1 cellular context compared by ENCODE assay signal in genomic region chr17:54948380-54948779, GRCh38.
A peak's percentile ranks its signal among the peaks of the same experiment; 100 is the strongest.
TF ChIP-seq lines count a peak whose summit lies in the region.

No MANE protein-coding gene starts in this region.

TF ChIP-seq in HCT116, 20 proteins besides CTCF, POLR2A, EP300 and RAD21 (continued from another document):
- TF ChIP-seq TCF7L2 (IDR thresholded peaks at IDR 0.05; ENCODE audit: borderline replicate concordance, extremely low read depth, insufficient read depth, insufficient read length) (no peak), ELF1 (IDR thresholded peaks at IDR 0.05; ENCODE audit: borderline replicate concordance, low read depth) (no peak), EGR1 (IDR thresholded peaks at IDR 0.05; ENCODE audit: low read depth) (peak; percentile 40; the same call in 1 of the 2 replicates), REST (IDR thresholded peaks at IDR 0.05; ENCODE audit: low read depth) (no peak), SP1 (IDR thresholded peaks at IDR 0.05; ENCODE audit: low read depth) (peak; percentile 64), SRF (IDR thresholded peaks at IDR 0.05; ENCODE audit: low read depth) (no peak), SIN3A (IDR thresholded peaks at IDR 0.05; ENCODE audit: low read depth) (no peak), ZNF274 (IDR thresholded peaks at IDR 0.05; ENCODE audit: low read depth, low read length) (no peak), EZH2phosphoT487 (IDR thresholded peaks at IDR 0.05; ENCODE audit: borderline replicate concordance) (no peak), ZFX (IDR thresholded peaks at IDR 0.05) (no peak), CBX3 (IDR thresholded peaks at IDR 0.05; ENCODE audit: low read depth) (peak; percentile 72; the same call in 1 of the 2 replicates), FOSL1 (IDR thresholded peaks at IDR 0.05; ENCODE audit: low read depth) (peak; percentile 56; the same call in 1 of the 2 replicates)
- TF ChIP-seq, protein P1, sequence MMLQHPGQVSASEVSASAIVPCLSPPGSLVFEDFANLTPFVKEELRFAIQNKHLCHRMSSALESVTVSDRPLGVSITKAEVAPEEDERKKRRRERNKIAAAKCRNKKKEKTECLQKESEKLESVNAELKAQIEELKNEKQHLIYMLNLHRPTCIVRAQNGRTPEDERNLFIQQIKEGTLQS (IDR thresholded peaks at IDR 0.05), result no peak
